17 cellular contexts compared by ENCODE assay signal in the genomic region with DNA sequence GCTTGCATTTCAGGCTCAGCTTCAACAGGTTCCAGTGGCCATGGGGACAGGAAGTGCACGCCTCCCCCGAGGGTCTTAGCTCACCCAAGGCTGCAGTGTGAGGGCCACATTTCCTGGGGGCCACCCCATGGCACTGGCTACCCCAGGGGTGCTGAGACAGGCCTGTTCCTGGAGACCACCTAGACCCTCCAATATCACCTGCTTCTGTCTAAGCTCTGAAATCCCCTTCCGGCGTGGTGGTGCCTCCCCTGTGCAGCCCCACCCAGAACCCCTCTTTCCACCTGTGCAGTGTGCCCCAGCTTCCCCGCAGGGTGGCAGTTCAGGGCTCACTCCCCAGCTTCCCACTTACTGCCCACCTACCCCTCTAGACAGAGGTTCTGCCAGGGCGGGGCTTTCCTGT.
A peak's percentile ranks its signal among the peaks of the same experiment; 100 is the strongest.
DNase-seq lines count a peak whose midpoint lies in the region; TF ChIP-seq lines count a peak whose summit lies in the region.
"Had no signal": no experiment of that assay in that cellular context is flagged by ENCODE, and none has a peak within 500 bp of the region (broad histone marks: within the 10 kb centered on the region; RNA-seq: fewer than 3 reads in every experiment).

No MANE protein-coding gene starts in this region.

- H3K9me3 Mint-ChIP-seq in chondrocyte (ENCODE audit: low read depth) = no peaks in the 10 kb centered on the region
- H3K9me3 Mint-ChIP-seq in type B pancreatic cell = no peaks in the 10 kb centered on the region
- H3K9me3 Mint-ChIP-seq: H9, IgD-negative memory B cell had no signal

- H3K4me3 Mint-ChIP-seq in chondrocyte (ENCODE audit: unreplicated experiment) (no peak overlapping the region), type B pancreatic cell (no peak overlapping the region)
- H3K4me3 Mint-ChIP-seq: CD14-positive monocyte; CD4-positive, alpha-beta memory T cell; H9; IgD-negative memory B cell had no signal

- TF ChIP-seq CTCF in chondrocyte (IDR thresholded peaks at IDR 0.05) = no peak
- TF ChIP-seq CTCF in type B pancreatic cell (conservative IDR thresholded peaks at IDR 0.05) = no peak

- H3K4me1 ChIP-seq in BLaER1 treated with 17β-estradiol and CSF1 and Interleukin-3, amounts not matched to agents 10 nM and 100 nM = peaks cover 0 to 33% (median 26%) of the 10 kb centered on the region in 10 experiments; a peak in 14 of 20 replicates
- H3K4me1 ChIP-seq: BE2C had no signal

- H3K27me3 ChIP-seq in BLaER1 treated with 17β-estradiol and CSF1 and Interleukin-3, amounts not matched to agents 10 nM and 100 nM = no peaks in the 10 kb centered on the region
- H3K27me3 ChIP-seq: BE2C had no signal

- H3K4me1 Mint-ChIP-seq in chondrocyte (ENCODE audit: low read depth) = no peaks in the 10 kb centered on the region
- no peaks in the 10 kb centered on the region for H3K4me1 Mint-ChIP-seq in type B pancreatic cell (ENCODE audit: unreplicated experiment)
- H3K4me1 Mint-ChIP-seq: CD14-positive monocyte had no signal

- H4K20me1 ChIP-seq in BLaER1 treated with 17β-estradiol and CSF1 and Interleukin-3, amounts not matched to agents 10 nM and 100 nM = peaks cover 0 to 26% (median 0%) of the 10 kb centered on the region in 11 experiments; a peak in 2 of 22 replicates

- no peaks in the 10 kb centered on the region for H3K9me3 ChIP-seq in BLaER1 treated with 17β-estradiol and CSF1 and Interleukin-3, amounts not matched to agents 10 nM and 100 nM (replicated peaks in 1 of 11)
- H3K9me3 ChIP-seq: BE2C had no signal

- no peaks in the 10 kb centered on the region for H3K36me3 Mint-ChIP-seq in chondrocyte (ENCODE audit: low read depth)
- no peaks in the 10 kb centered on the region for H3K36me3 Mint-ChIP-seq in type B pancreatic cell
- H3K36me3 Mint-ChIP-seq: CD14-positive monocyte; CD4-positive, alpha-beta memory T cell; IgD-negative memory B cell had no signal

- H3K27ac Mint-ChIP-seq in chondrocyte (ENCODE audit: unreplicated experiment) (no peak overlapping the region), type B pancreatic cell (no peak overlapping the region)
- H3K27ac Mint-ChIP-seq: CD14-positive monocyte; CD4-positive, alpha-beta memory T cell; H9; IgD-negative memory B cell had no signal

- DNase-seq in chondrocyte (ENCODE audit: low spot score) = peak; percentile 61
- peak; percentile 74 for DNase-seq in mesenteric fat pad (ENCODE audit: low spot score)
- peak; percentile 31 for DNase-seq in type B pancreatic cell (ENCODE audit: extremely low spot score, unreplicated experiment)
- no peak for DNase-seq in activated T-cell treated with anti-CD3 and anti-CD28 coated beads, Interleukin-2, amount 50 U/mL, for 1 hour
- DNase-seq in COLO829 (ENCODE audit: low spot score) = no peak
- no peak for DNase-seq in nucleus accumbens (lab: John Stamatoyannopoulos, UW)
- DNase-seq: ACHN; BE2C; Calu3; CD4-positive, alpha-beta memory T cell; DND-41; EL; H9 had no signal

- no peak overlapping the region for H3K4me3 ChIP-seq in BLaER1 treated with 17β-estradiol and CSF1 and Interleukin-3, amounts not matched to agents 10 nM and 100 nM
- H3K4me3 ChIP-seq: GM12878 had no signal

- peak overlapping the region in 8 of 11 experiments; percentile 28 to 77 (median 52); a peak in 14 of 22 replicates for H3K4me2 ChIP-seq in BLaER1 treated with 17β-estradiol and CSF1 and Interleukin-3, amounts not matched to agents 10 nM and 100 nM

- H3K27me3 Mint-ChIP-seq in chondrocyte (ENCODE audit: low read depth) = peaks cover 11% of the 10 kb centered on the region
- H3K27me3 Mint-ChIP-seq in type B pancreatic cell = peaks cover 32% of the 10 kb centered on the region

- H3K9ac ChIP-seq in BLaER1 treated with 17β-estradiol and CSF1 and Interleukin-3, amounts not matched to agents 10 nM and 100 nM = no peak overlapping the region

- no peaks in the 10 kb centered on the region for H3K36me3 ChIP-seq in BLaER1 treated with 17β-estradiol and CSF1 and Interleukin-3, amounts not matched to agents 10 nM and 100 nM
- H3K36me3 ChIP-seq: BE2C had no signal

- H3K27ac ChIP-seq in BLaER1 treated with 17β-estradiol and CSF1 and Interleukin-3, amounts not matched to agents 10 nM and 100 nM = no peak overlapping the region

Comparison
In these comparisons a context has a peak if more than half of its experiments do, and no peak if none do; other contexts are left out.
1. DNase-seq: peak in chondrocyte (single experiment), mesenteric fat pad (single experiment) and type B pancreatic cell (single experiment); none in activated T-cell treated with anti-CD3 and anti-CD28 coated beads, Interleukin-2, amount 50 U/mL, for 1 hour (single experiment), COLO829 (single experiment) and nucleus accumbens (0 of 56).